ENCODE assay signal across 31 cellular contexts in genomic region chr14:68738559-68738958, GRCh38. TPM values are rescaled to one million over a fixed set of nuclear protein-coding genes. Genes with fewer than 3 reads are reported as not detected.
DNase-seq lines count a peak whose midpoint lies in the region; ATAC-seq and TF ChIP-seq lines count a peak whose summit lies in the region.
"Had no signal": no experiment of that assay in that cellular context is flagged by ENCODE, and none has a peak within 500 bp of the region (broad histone marks: within the 10 kb centered on the region; RNA-seq: fewer than 3 reads in every experiment).

No MANE protein-coding gene starts in this region.

- H3K27ac ChIP-seq in HEK293 (ENCODE audit: extremely low read depth, low read depth, low read length): no peak overlapping the region
- H3K27ac ChIP-seq: BLaER1 treated with 17β-estradiol and CSF1 and Interleukin-3, amounts not matched to agents 10 nM and 100 nM; SJCRH30 had no signal

- H3K4me3 Mint-ChIP-seq in central memory CD8-positive, alpha-beta T cell: no peak overlapping the region
- H3K4me3 Mint-ChIP-seq in stimulated activated memory B cell treated with anti-CD40 and anti-IgM and Interleukin-4, amounts not matched to agents 10 μg/mL and 1 μg/mL and 100 μg/mL, for 72 hours: no peak overlapping the region
- H3K4me3 Mint-ChIP-seq: CD4-positive, alpha-beta memory T cell had no signal

- no peak for ATAC-seq in central memory CD8-positive, alpha-beta T cell (replicated peaks; ENCODE audit: extremely low read depth, poor library complexity, severe bottlenecking)
- no peak for ATAC-seq in stimulated activated memory B cell treated with anti-CD40 and anti-IgM and Interleukin-4, amounts not matched to agents 10 μg/mL and 1 μg/mL and 100 μg/mL, for 72 hours
- ATAC-seq in GM18873 (IDR thresholded peaks at IDR 0.05; ENCODE audit: low FRiP score, unreplicated experiment): no peak
- ATAC-seq: A549, GM12878, HepG2, K562, PC-3, SK-N-SH treated with all-trans-retinoic acid at 6 μM for 48 hours had no signal

- no peaks in the 10 kb centered on the region for H3K9me3 Mint-ChIP-seq in central memory CD8-positive, alpha-beta T cell
- no peaks in the 10 kb centered on the region for H3K9me3 Mint-ChIP-seq in stimulated activated memory B cell treated with anti-CD40 and anti-IgM and Interleukin-4, amounts not matched to agents 10 μg/mL and 1 μg/mL and 100 μg/mL, for 72 hours
- H3K9me3 Mint-ChIP-seq: CD4-positive, alpha-beta memory T cell had no signal

- H3K4me3 ChIP-seq in HEK293 (ENCODE audit: low read depth, low read length): no peak overlapping the region
- H3K4me3 ChIP-seq: A549; BLaER1 treated with 17β-estradiol and CSF1 and Interleukin-3, amounts not matched to agents 10 nM and 100 nM; GM12878; K562; SJCRH30 had no signal

- H3K27ac Mint-ChIP-seq in central memory CD8-positive, alpha-beta T cell (ENCODE audit: low read depth): peak overlapping the region; percentile 86
- peak overlapping the region; percentile 61 for H3K27ac Mint-ChIP-seq in stimulated activated memory B cell treated with anti-CD40 and anti-IgM and Interleukin-4, amounts not matched to agents 10 μg/mL and 1 μg/mL and 100 μg/mL, for 72 hours

- H3K9me3 ChIP-seq in HEK293 (ENCODE audit: control insufficient read depth, insufficient read depth, low read depth, low read length): no peaks in the 10 kb centered on the region
- H3K9me3 ChIP-seq: SJCRH30 had no signal

- peaks cover 1% of the 10 kb centered on the region for H3K36me3 Mint-ChIP-seq in central memory CD8-positive, alpha-beta T cell (ENCODE audit: insufficient read depth)
- no peaks in the 10 kb centered on the region for H3K36me3 Mint-ChIP-seq in stimulated activated memory B cell treated with anti-CD40 and anti-IgM and Interleukin-4, amounts not matched to agents 10 μg/mL and 1 μg/mL and 100 μg/mL, for 72 hours
- H3K36me3 Mint-ChIP-seq: CD4-positive, alpha-beta memory T cell had no signal

- no peak for DNase-seq in central memory CD8-positive, alpha-beta T cell (ENCODE audit: low spot score in 2 of 2)
- DNase-seq in mesenteric fat pad (ENCODE audit: low spot score) (peak; percentile 26), HuH-7 (ENCODE audit: low spot score) (no peak), NCI-H2227 treated with DMSO at 0.1 percent for 48 hours (lab: John Stamatoyannopoulos, UW) (no peak)
- DNase-seq: AML-193; CD4-positive, alpha-beta memory T cell; DMS 273 treated with DMSO at 0.1 percent for 48 hours; DMS79; EL; GDM1; HCEC 1CT; MV-4-11; NCI-H1105; NCI-H1436 treated with DMSO at 0.1 percent for 48 hours; NCI-H1930; NCI-H2107; NCI-H446 treated with DMSO at 0.1 percent for 48 hours; NCI-H526; NCI-H82; NK-92 treated with Interleukin-12 subunit alpha and Interleukin-12 subunit beta, amount 100 ng/mL, for 24 hours; PC-3; SJCRH30 had no signal

- POLR2A ChIA-PET in HEK293 (lab: Yijun Ruan, JAX): no interaction called here

- no peaks in the 10 kb centered on the region for H3K36me3 ChIP-seq in HEK293 (ENCODE audit: control insufficient read depth in 2 of 2, insufficient read depth in 1 of 2, low read length in 2 of 2)
- H3K36me3 ChIP-seq: BLaER1 treated with 17β-estradiol and CSF1 and Interleukin-3, amounts not matched to agents 10 nM and 100 nM; SJCRH30 had no signal

- peaks cover 36% of the 10 kb centered on the region for H3K4me1 Mint-ChIP-seq in central memory CD8-positive, alpha-beta T cell
- peaks cover 85% of the 10 kb centered on the region for H3K4me1 Mint-ChIP-seq in stimulated activated memory B cell treated with anti-CD40 and anti-IgM and Interleukin-4, amounts not matched to agents 10 μg/mL and 1 μg/mL and 100 μg/mL, for 72 hours

- CTCF ChIA-PET in HEK293 (lab: Yijun Ruan, JAX): no interaction called here

- H3K4me1 ChIP-seq in HEK293 (ENCODE audit: control insufficient read depth, insufficient read depth, low read length): no peaks in the 10 kb centered on the region
- H3K4me1 ChIP-seq: A549 had no signal

- no peak for TF ChIP-seq CTCF in HEK293 (tag by site-specific recombination; IDR thresholded peaks at IDR 0.05)

- H3K27me3 Mint-ChIP-seq in central memory CD8-positive, alpha-beta T cell: no peaks in the 10 kb centered on the region
- no peaks in the 10 kb centered on the region for H3K27me3 Mint-ChIP-seq in stimulated activated memory B cell treated with anti-CD40 and anti-IgM and Interleukin-4, amounts not matched to agents 10 μg/mL and 1 μg/mL and 100 μg/mL, for 72 hours
- H3K27me3 Mint-ChIP-seq: CD4-positive, alpha-beta memory T cell had no signal

TF ChIP-seq in HEK293, 187 proteins besides CTCF, POLR2A, EP300 and RAD21:
- TF ChIP-seq ZNF610 (tag by site-specific recombination; IDR thresholded peaks at IDR 0.05; ENCODE audit: borderline replicate concordance) (no peak), ZNF184 (tag by site-specific recombination; IDR thresholded peaks at IDR 0.05) (no peak), ZNF324 (tag by site-specific recombination; IDR thresholded peaks at IDR 0.05) (no peak), AEBP2 (tag by site-specific recombination; IDR thresholded peaks at IDR 0.05; ENCODE audit: borderline replicate concordance) (no peak), GLI4 (tag by site-specific recombination; IDR thresholded peaks at IDR 0.05) (peak; percentile 96; the same call in 1 of the 2 replicates)

RNA-seq across cellular contexts. Expression of gene ZFP36L1, which starts 54.3 kb away (rescaled TPM):
- total RNA-seq in mesenteric fat pad: 477 TPM
